Comparison of ENCODE assay signal across 8 cellular contexts in genomic region chr20:5529331-5530142, GRCh38.
DNase-seq lines count a peak whose midpoint lies in the region; ATAC-seq, FAIRE-seq and TF ChIP-seq lines count a peak whose summit lies in the region.

No MANE protein-coding gene starts in this region.

- H4K5ac ChIP-seq in H1 (ENCODE audit: insufficient read length, low read depth, low read length), result no peak overlapping the region

- H3K9me3 ChIP-seq in NT2/D1 (ENCODE audit: insufficient read depth, low read length) (no peaks in the 10 kb centered on the region), H1 (ENCODE audit: insufficient read depth in 2 of 2, low read depth in 1 of 2, low read length in 1 of 2) (no peaks in the 10 kb centered on the region)

- no peaks in the 10 kb centered on the region for H3K79me2 ChIP-seq in H1 (ENCODE audit: control insufficient read depth in 1 of 2, insufficient read depth in 2 of 2, low read length in 2 of 2)

- TF ChIP-seq CTCF in H1 (IDR thresholded peaks at IDR 0.05; ENCODE audit: control extremely low read depth in 1 of 3, insufficient read depth in 1 of 3, low read depth in 1 of 3, low read length in 3 of 3), result peak; percentile 72 to 98 (median 88)

- WGBS in H1 (ENCODE audit: extremely low coverage in 1 of 2, insufficient coverage in 1 of 2, insufficient read length in 1 of 2, insufficient replicate concordance in 2 of 2, low coverage in 1 of 2, low lambda C conversion rate in 2 of 2, missing lambda C conversion rate in 1 of 2), 2 experiments, result 41% methylated on average over 26 of the region's 27 CpGs; no CpG with 5 or more reads in 1 of the 2 experiments

- H3K4me3 ChIP-seq in NT2/D1 (ENCODE audit: insufficient read length, low read depth) (no peak overlapping the region), H1 (ENCODE audit: extremely low read depth in 1 of 4, insufficient read depth in 2 of 4, low read depth in 3 of 4, low read length in 4 of 4) (no peak overlapping the region)

- 0 out of 4 replicates have a peak overlapping the region, but pooled peaks of 1 of the 2 experiments have one; percentile 33 for H3K4me2 ChIP-seq in H1 (ENCODE audit: insufficient read depth in 1 of 2, low read depth in 2 of 2, low read length in 2 of 2)

- H3K79me1 ChIP-seq in H1 (ENCODE audit: low read depth, low read length), result no peaks in the 10 kb centered on the region

- H4K8ac ChIP-seq in H1 (ENCODE audit: extremely low read depth, insufficient read depth, low read length), result no peak overlapping the region; the same call in 1 of the 2 replicates

- no peak overlapping the region for H2BK5ac ChIP-seq in H1 (ENCODE audit: low read depth, low read length)

- DNase-seq in COLO668 (lab: John Stamatoyannopoulos, UW; ENCODE audit: unreplicated experiment), result peak; percentile 90
- peak; percentile 83 for DNase-seq in HuH-7 (ENCODE audit: low spot score)
- peak; percentile 64 for DNase-seq in NT2/D1 (ENCODE audit: low read depth, low spot score)
- peak; percentile 65 to 78 (median 75) for DNase-seq in activated CD8-positive, alpha-beta memory T cell treated with anti-CD3 and anti-CD28 coated beads for 48 hours (ENCODE audit: low read depth in 2 of 3, low spot score in 2 of 3)
- DNase-seq in H1 (ENCODE audit: low read depth in 1 of 2, low spot score in 2 of 2), result peak; percentile 33 to 90
- peak; percentile 84 for DNase-seq in mucosa of gallbladder (ENCODE audit: low spot score)
- DNase-seq in stimulated activated CD8-positive, alpha-beta memory T cell treated with anti-CD3 and anti-CD28 coated beads, Interleukin-2, amount 100 ng/mL, for 1 hour (ENCODE audit: low read depth in 2 of 2), result peak; percentile 57 to 65

- no peak overlapping the region for H2BK20ac ChIP-seq in H1 (ENCODE audit: low read length)

- ATAC-seq in GM21423 (IDR thresholded peaks at IDR 0.05; ENCODE audit: unreplicated experiment), result peak; percentile 85

- FAIRE-seq in H1 (lab: Jason Lieb, UNC), result no peak

- H3K18ac ChIP-seq in H1 (ENCODE audit: extremely low read depth, low read length), result no peak overlapping the region

- TF ChIP-seq POLR2A in H1 (IDR thresholded peaks at IDR 0.05; ENCODE audit: control extremely low read depth in 1 of 2, low read depth in 2 of 2, low read length in 2 of 2), result no peak

- H3K27me3 ChIP-seq in NT2/D1 (ENCODE audit: insufficient read depth, insufficient read length) (no peaks in the 10 kb centered on the region), H1 (replicated peaks in 1 of 4; ENCODE audit: control insufficient read depth in 3 of 4, extremely low read depth in 1 of 4, insufficient read depth in 3 of 4, low read length in 3 of 4) (no peaks in the 10 kb centered on the region)

- no peak overlapping the region for H2AFZ ChIP-seq in H1 (ENCODE audit: low read length)

- CTCF ChIA-PET in H1 (lab: Charles Lee; ENCODE audit: partially characterized antibody), result interaction anchor here (0.6 to 3.7 kb wide), 52 partner anchors 8 to 1832 kb away, joined by 3 to 37 read pairs (median 4); partner anchors contain the start of gene MCM8

- no peak overlapping the region for H3K56ac ChIP-seq in H1 (replicated peaks; ENCODE audit: insufficient read length, low read depth, low read length)

- H2BK120ac ChIP-seq in H1 (replicated peaks; ENCODE audit: low read depth, low read length), result no peak overlapping the region

- no peak for TF ChIP-seq EP300 in H1 (IDR thresholded peaks at IDR 0.05; ENCODE audit: borderline replicate concordance in 1 of 2, low read depth in 2 of 2, low read length in 2 of 2)

- TF ChIP-seq RAD21 in H1 (IDR thresholded peaks at IDR 0.05 in 1 of 2, conservative IDR thresholded peaks at IDR 0.05 in 1 of 2; ENCODE audit: low read depth in 2 of 2, low read length in 2 of 2), result peak; percentile 86 to 87

- H3K4me1 ChIP-seq in NT2/D1 (ENCODE audit: insufficient read depth, insufficient read length) (no peaks in the 10 kb centered on the region), H1 (replicated peaks in 1 of 4; ENCODE audit: control insufficient read depth in 3 of 4, insufficient read depth in 4 of 4, low read length in 3 of 4) (0 out of 7 replicates have a peak, but pooled peaks cover 0 to 6% (median 0%) of the 10 kb centered on the region in 4 experiments)

- no peak overlapping the region for H3K4ac ChIP-seq in H1 (replicated peaks; ENCODE audit: insufficient read length, low read depth, low read length)

- no peaks in the 10 kb centered on the region for H3K23me2 ChIP-seq in H1 (ENCODE audit: low read depth, low read length)

- no peak overlapping the region for H3K27ac ChIP-seq in H1 (ENCODE audit: low read depth, low read length)

- H3K23ac ChIP-seq in H1 (ENCODE audit: insufficient read length), result no peak overlapping the region

- H3K36me3 ChIP-seq in NT2/D1 (ENCODE audit: insufficient read depth, insufficient read length, low read length) (no peaks in the 10 kb centered on the region), H1 (ENCODE audit: control insufficient read depth in 2 of 4, insufficient read depth in 4 of 4, low read length in 3 of 4) (no peaks in the 10 kb centered on the region)

- H3K9ac ChIP-seq in NT2/D1 (ENCODE audit: insufficient read length, low read depth), result peak overlapping the region; percentile 36
- H3K9ac ChIP-seq in H1 (replicated peaks in 1 of 4; ENCODE audit: extremely low read depth in 1 of 4, low read depth in 3 of 4, low read length in 3 of 4), result no peak overlapping the region

- no peak overlapping the region for H3K14ac ChIP-seq in H1 (ENCODE audit: insufficient read length)

- no peak overlapping the region for H4K91ac ChIP-seq in H1 (replicated peaks; ENCODE audit: insufficient read length, low read length)

- POLR2A ChIA-PET in H1 (lab: Charles Lee; ENCODE audit: partially characterized antibody), result interaction anchor here (0.6 kb wide), 2 partner anchors 412 to 493 kb away, joined by 3 read pairs; no protein-coding TSS in a partner anchor

- H2AK5ac ChIP-seq in H1 (ENCODE audit: low read depth, low read length), result no peak overlapping the region

- no peaks in the 10 kb centered on the region for H4K20me1 ChIP-seq in H1 (replicated peaks in 1 of 2; ENCODE audit: control insufficient read depth in 1 of 2, insufficient read depth in 2 of 2, low read length in 2 of 2)

- H2BK15ac ChIP-seq in H1 (ENCODE audit: low read length), result no peak overlapping the region

- no peak overlapping the region for H2BK12ac ChIP-seq in H1 (ENCODE audit: low read depth, low read length)

TF ChIP-seq in H1, 55 proteins besides CTCF, POLR2A, EP300 and RAD21:
- TF ChIP-seq ATF3 (IDR thresholded peaks at IDR 0.05; ENCODE audit: insufficient read depth, low read depth, low read length) (no peak), GABPA (IDR thresholded peaks at IDR 0.05; ENCODE audit: borderline replicate concordance, insufficient read depth, low read length) (0 out of 2 replicates have a peak, but pooled peaks have one; percentile 24)
TF ChIP-seq in H1: peak in this region for 1.
